12 cellular contexts compared by ENCODE assay signal in genomic region chr1:248404024-248404423, GRCh38. TPM values are rescaled to one million over a fixed set of nuclear protein-coding genes. Genes with fewer than 3 reads are reported as not detected.
A peak's percentile ranks its signal among the peaks of the same experiment; 100 is the strongest.
DNase-seq lines count a peak whose midpoint lies in the region; ATAC-seq and TF ChIP-seq lines count a peak whose summit lies in the region.
"Had no signal": no experiment of that assay in that cellular context is flagged by ENCODE, and none has a peak within 500 bp of the region (broad histone marks: within the 10 kb centered on the region; RNA-seq: fewer than 3 reads in every experiment).

No MANE protein-coding gene starts in this region.

- TF ChIP-seq POLR2A in prostate gland (IDR thresholded peaks at IDR 0.05) (no peak), body of pancreas (IDR thresholded peaks at IDR 0.05) (no peak)

- peaks cover 3% of the 10 kb centered on the region for H3K4me1 Mint-ChIP-seq in activated T-cell treated with anti-CD3 and anti-CD28 coated beads, Interleukin-2, amount 50 U/mL, for 24 hours (ENCODE audit: low read depth)

- H3K27ac ChIP-seq in prostate gland (no peak overlapping the region), body of pancreas (no peak overlapping the region)

- no peaks in the 10 kb centered on the region for H3K27me3 ChIP-seq in BE2C
- no peaks in the 10 kb centered on the region for H3K27me3 ChIP-seq in prostate gland (replicated peaks; ENCODE audit: insufficient read depth)
- H3K27me3 ChIP-seq in body of pancreas, result no peaks in the 10 kb centered on the region

- TF ChIP-seq CTCF in BE2C (IDR thresholded peaks at IDR 0.05; ENCODE audit: low read depth, low read length) (peak; percentile 28; the same call in 1 of the 2 replicates), GM12874 (IDR thresholded peaks at IDR 0.05; ENCODE audit: insufficient read depth, low read depth, low read length) (0 out of 2 replicates have a peak, but pooled peaks have one; percentile 9), prostate gland (IDR thresholded peaks at IDR 0.05) (no peak), body of pancreas (IDR thresholded peaks at IDR 0.05) (no peak)

- 87% methylated on average over 6 of the region's 6 CpGs for WGBS in prostate gland
- 75 to 86% methylated on average over 6 of the region's 6 CpGs for WGBS in body of pancreas, 2 donors

- H3K36me3 ChIP-seq in BE2C (no peaks in the 10 kb centered on the region), prostate gland (no peaks in the 10 kb centered on the region), body of pancreas (replicated peaks in 1 of 2; ENCODE audit: insufficient read depth in 1 of 2, low read depth in 2 of 2) (no peaks in the 10 kb centered on the region)

- H3K27ac Mint-ChIP-seq in activated T-cell treated with anti-CD3 and anti-CD28 coated beads, Interleukin-2, amount 50 U/mL, for 24 hours, result no peak overlapping the region

- peaks cover 5% of the 10 kb centered on the region for H3K9me3 Mint-ChIP-seq in activated T-cell treated with anti-CD3 and anti-CD28 coated beads, Interleukin-2, amount 50 U/mL, for 24 hours

- no peaks in the 10 kb centered on the region for H3K27me3 Mint-ChIP-seq in activated T-cell treated with anti-CD3 and anti-CD28 coated beads, Interleukin-2, amount 50 U/mL, for 24 hours
- H3K27me3 Mint-ChIP-seq: naive thymus-derived CD8-positive, alpha-beta T cell had no signal

- ATAC-seq in body of pancreas, result no peak

- H3K4me1 ChIP-seq in BE2C (no peaks in the 10 kb centered on the region), prostate gland (replicated peaks) (no peaks in the 10 kb centered on the region), body of pancreas (no peaks in the 10 kb centered on the region)

- DNase-seq in BE2C (no peak), NCI-H69 (lab: John Stamatoyannopoulos, UW) (peak; percentile 9), prostate gland (ENCODE audit: low spot score) (no peak), NCI-H2081 treated with DMSO at 0.1 percent for 48 hours (lab: John Stamatoyannopoulos, UW) (no peak), body of pancreas (no peak)
- DNase-seq in effector CD8-positive, alpha-beta T cell (lab: John Stamatoyannopoulos, UW), result peak; percentile 62
- no peak for DNase-seq in activated T-cell treated with anti-CD3 and anti-CD28 coated beads, Interleukin-2, amount 50 U/mL, for 24 hours
- DNase-seq: activated CD4-positive, alpha-beta T cell treated with anti-CD3 and anti-CD28 coated beads, Interleukin-2, amount 50 U/mL, for 48 hours; GDM1; stimulated activated CD4-positive, alpha-beta T cell treated with anti-CD3 and anti-CD28 coated beads, Interleukin-2, amount 100 ng/mL, for 24 hours had no signal

- no peak overlapping the region for H3K4me3 Mint-ChIP-seq in activated T-cell treated with anti-CD3 and anti-CD28 coated beads, Interleukin-2, amount 50 U/mL, for 24 hours

- H3K4me3 ChIP-seq in BE2C (ENCODE audit: low read depth, low read length) (no peak overlapping the region), prostate gland (no peak overlapping the region), body of pancreas (no peak overlapping the region)

- intact Hi-C loops in prostate gland (cut with DNase I) (no loop called here), body of pancreas (cut with DNase I) (no loop called here)

- no peaks in the 10 kb centered on the region for H3K36me3 Mint-ChIP-seq in activated T-cell treated with anti-CD3 and anti-CD28 coated beads, Interleukin-2, amount 50 U/mL, for 24 hours (ENCODE audit: low read depth)

- H3K9me3 ChIP-seq in BE2C, result peaks cover 3% of the 10 kb centered on the region
- no peaks in the 10 kb centered on the region for H3K9me3 ChIP-seq in prostate gland
- no peaks in the 10 kb centered on the region for H3K9me3 ChIP-seq in body of pancreas

RNA-seq across cellular contexts. Expression of gene OR2T1, which starts 1.2 kb away (rescaled TPM):
- polyA plus RNA-seq in BE2C (2012; ENCODE audit: insufficient read depth, insufficient read length, low read depth), result not detected
- total RNA-seq in prostate gland (not detected), body of pancreas (not detected)
- total RNA-seq: naive thymus-derived CD8-positive, alpha-beta T cell had no signal
- polyA plus RNA-seq: naive thymus-derived CD8-positive, alpha-beta T cell had no signal

RNA-seq across cellular contexts. Expression of gene OR2T6, which starts 28.5 kb away (rescaled TPM):
- not detected for polyA plus RNA-seq in BE2C (2012; ENCODE audit: insufficient read depth, insufficient read length, low read depth)
- total RNA-seq in prostate gland, result under 1 TPM in 1 of 2 donors, not detected in 1; 0.11 TPM
- total RNA-seq in body of pancreas, result not detected
- total RNA-seq: naive thymus-derived CD8-positive, alpha-beta T cell had no signal
- polyA plus RNA-seq: naive thymus-derived CD8-positive, alpha-beta T cell had no signal

RNA-seq across cellular contexts. Expression of gene OR2T2, which starts 41.4 kb away (rescaled TPM):
- not detected for polyA plus RNA-seq in BE2C (2012; ENCODE audit: insufficient read depth, insufficient read length, low read depth)
- not detected for total RNA-seq in prostate gland
- total RNA-seq in body of pancreas, result not detected
- total RNA-seq: naive thymus-derived CD8-positive, alpha-beta T cell had no signal
- polyA plus RNA-seq: naive thymus-derived CD8-positive, alpha-beta T cell had no signal

RNA-seq across cellular contexts. Expression of gene OR2T4, which starts 42.6 kb away (rescaled TPM):
- not detected for polyA plus RNA-seq in BE2C (2012; ENCODE audit: insufficient read depth, insufficient read length, low read depth)
- total RNA-seq in prostate gland (not detected), body of pancreas (not detected)
- total RNA-seq: naive thymus-derived CD8-positive, alpha-beta T cell had no signal
- polyA plus RNA-seq: naive thymus-derived CD8-positive, alpha-beta T cell had no signal

RNA-seq across cellular contexts. Expression of gene OR14C36, which starts 55.4 kb away (rescaled TPM):
- not detected for polyA plus RNA-seq in BE2C (2012; ENCODE audit: insufficient read depth, insufficient read length, low read depth)
- total RNA-seq in prostate gland (under 1 TPM in 1 of 2 donors, not detected in 1; 0.68 TPM), body of pancreas (not detected)
- total RNA-seq: naive thymus-derived CD8-positive, alpha-beta T cell had no signal
- polyA plus RNA-seq: naive thymus-derived CD8-positive, alpha-beta T cell had no signal

Comparison
In these comparisons a context has a peak if more than half of its experiments do, and no peak if none do; other contexts are left out.
1. DNase-seq: peak in NCI-H69 (single experiment) and effector CD8-positive, alpha-beta T cell (single experiment); none in BE2C (single experiment), prostate gland (single experiment), activated T-cell treated with anti-CD3 and anti-CD28 coated beads, Interleukin-2, amount 50 U/mL, for 24 hours (single experiment), NCI-H2081 treated with DMSO at 0.1 percent for 48 hours (single experiment) and body of pancreas (0 of 4).
2. CTCF ChIP-seq: peak in BE2C (single experiment) and GM12874 (single experiment); none in prostate gland (0 of 4) and body of pancreas (0 of 7).